Comparison of ENCODE assay signal across 9 cellular contexts in genomic region chr1:227786673-227787512, GRCh38. TPM values are rescaled to one million over a fixed set of nuclear protein-coding genes. Genes with fewer than 3 reads are reported as not detected.
DNase-seq lines count a peak whose midpoint lies in the region; ATAC-seq lines count a peak whose summit lies in the region.
"Had no signal": no experiment of that assay in that cellular context is flagged by ENCODE, and none has a peak within 500 bp of the region (broad histone marks: within the 10 kb centered on the region; RNA-seq: fewer than 3 reads in every experiment).

No MANE protein-coding gene starts in this region.

- peak overlapping the region; percentile 84 to 88 for H3K4me3 Mint-ChIP-seq in activated T-cell treated with anti-CD3 and anti-CD28 coated beads, Interleukin-2, amount 50 U/mL, for 72 hours

- H3K27me3 ChIP-seq in ACC112 (ENCODE audit: insufficient read depth, low read length), result peaks cover 21% of the 10 kb centered on the region

- ATAC-seq in GM21619 (IDR thresholded peaks at IDR 0.05; ENCODE audit: unreplicated experiment), result peak; percentile 0
- ATAC-seq in activated T-cell treated with anti-CD3 and anti-CD28 coated beads, Interleukin-2, amount 50 U/mL, for 72 hours (replicated peaks in 1 of 2), result no peak
- ATAC-seq in GM19328 (IDR thresholded peaks at IDR 0.05; ENCODE audit: unreplicated experiment), result no peak

- no peaks in the 10 kb centered on the region for H3K4me1 ChIP-seq in ACC112 (ENCODE audit: control insufficient read depth, insufficient read depth, low read length, unreplicated experiment)

- H2AFZ ChIP-seq in ACC112 (ENCODE audit: low read length, unreplicated experiment), result peak overlapping the region; percentile 88

- no peaks in the 10 kb centered on the region for H3K79me2 ChIP-seq in ACC112 (ENCODE audit: control insufficient read depth, insufficient read depth, low read length, unreplicated experiment)

- H3K27ac Mint-ChIP-seq in activated T-cell treated with anti-CD3 and anti-CD28 coated beads, Interleukin-2, amount 50 U/mL, for 72 hours, result no peak overlapping the region

- peak overlapping the region; percentile 82 for H3K4me3 ChIP-seq in ACC112 (ENCODE audit: low read depth, low read length)
- peak overlapping the region; percentile 70 for H3K4me3 ChIP-seq in skeletal muscle cell (ENCODE audit: low read depth, low read length)

- no peak for DNase-seq in activated T-cell treated with anti-CD3 and anti-CD28 coated beads, Interleukin-2, amount 50 U/mL, for 72 hours
- DNase-seq in hepatic stellate cell (ENCODE audit: low spot score) (peak; percentile 24), skeletal muscle cell (ENCODE audit: low read depth) (no peak), H4 (ENCODE audit: low spot score) (no peak)
- no peak for DNase-seq in activated CD4-positive, CD25-positive, alpha-beta regulatory T cell (lab: John Stamatoyannopoulos, UW)

- no peaks in the 10 kb centered on the region for H3K27me3 Mint-ChIP-seq in activated T-cell treated with anti-CD3 and anti-CD28 coated beads, Interleukin-2, amount 50 U/mL, for 72 hours (ENCODE audit: low read depth)

- H3K27ac ChIP-seq in ACC112 (ENCODE audit: low read depth, low read length), result no peak overlapping the region

- H3K4me1 Mint-ChIP-seq in activated T-cell treated with anti-CD3 and anti-CD28 coated beads, Interleukin-2, amount 50 U/mL, for 72 hours (ENCODE audit: low read depth), result peaks cover 6% of the 10 kb centered on the region

- no peaks in the 10 kb centered on the region for H3K9me3 Mint-ChIP-seq in activated T-cell treated with anti-CD3 and anti-CD28 coated beads, Interleukin-2, amount 50 U/mL, for 72 hours

- H3K36me3 Mint-ChIP-seq in activated T-cell treated with anti-CD3 and anti-CD28 coated beads, Interleukin-2, amount 50 U/mL, for 72 hours (ENCODE audit: insufficient read depth in 2 of 2), result peaks cover 0 to 1% of the 10 kb centered on the region in 2 donors

- H3K36me3 ChIP-seq in ACC112 (ENCODE audit: insufficient read depth, low read length), result no peaks in the 10 kb centered on the region

RNA-seq across cellular contexts. Expression of gene PRSS38, which starts 28.6 kb away (rescaled TPM):
- total RNA-seq in activated T-cell treated with anti-CD3 and anti-CD28 coated beads, Interleukin-2, amount 50 U/mL, for 72 hours, result not detected
- total RNA-seq in H4 (2014; rRNA removed; shearing (Covaris generic)), result not detected in 2 replicates
- total RNA-seq: glomerular endothelial cell had no signal

RNA-seq across cellular contexts. Expression of gene SNAP47, which starts 51.7 kb away (rescaled TPM):
- total RNA-seq in activated T-cell treated with anti-CD3 and anti-CD28 coated beads, Interleukin-2, amount 50 U/mL, for 72 hours, result 10 to 100 TPM; 34.0 to 35.3 TPM
- 61.3 and 61.6 TPM in 2 replicates for total RNA-seq in H4 (2014; rRNA removed; shearing (Covaris generic))

RNA-seq across cellular contexts. Expression of gene JMJD4, which starts 51.8 kb away (rescaled TPM):
- 10 to 100 TPM in 1 of 2 donors, 1 to 10 TPM in 1; 8.7 to 11.1 TPM for total RNA-seq in activated T-cell treated with anti-CD3 and anti-CD28 coated beads, Interleukin-2, amount 50 U/mL, for 72 hours
- total RNA-seq in H4 (2014; rRNA removed; shearing (Covaris generic)), result 15.1 and 19.7 TPM in 2 replicates
